Comparison of ENCODE assay signal across 11 cellular contexts in genomic region chr20:3041818-3042504, GRCh38. TPM values are rescaled to one million over a fixed set of nuclear protein-coding genes. Genes with fewer than 3 reads are reported as not detected.
DNase-seq lines count a peak whose midpoint lies in the region; ATAC-seq, FAIRE-seq and TF ChIP-seq lines count a peak whose summit lies in the region.
"Had no signal": no experiment of that assay in that cellular context is flagged by ENCODE, and none has a peak within 500 bp of the region (broad histone marks: within the 10 kb centered on the region; RNA-seq: fewer than 3 reads in every experiment).

No MANE protein-coding gene starts in this region.

- H2AFZ ChIP-seq in GM12878 (ENCODE audit: control insufficient read depth, low read depth, low read length), result no peak overlapping the region
- no peak overlapping the region for H2AFZ ChIP-seq in HepG2 (ENCODE audit: low read length)

- H3K27me3 ChIP-seq in heart left ventricle (no peaks in the 10 kb centered on the region), GM12878 (replicated peaks in 1 of 2; ENCODE audit: control insufficient read depth in 2 of 2, insufficient read depth in 2 of 2, low read length in 1 of 2) (no peaks in the 10 kb centered on the region), HepG2 (ENCODE audit: control insufficient read depth in 1 of 2, insufficient read depth in 2 of 2, low read length in 2 of 2) (no peaks in the 10 kb centered on the region; a peak in 1 of 5 replicates)
- H3K27me3 ChIP-seq: colonic mucosa had no signal

- peaks cover 0 to 39% (median 35%) of the 10 kb centered on the region in 9 donors for H3K36me3 ChIP-seq in heart left ventricle
- peaks cover 8 to 11% of the 10 kb centered on the region in 2 experiments; a peak in 3 of 4 replicates for H3K36me3 ChIP-seq in GM12878 (ENCODE audit: control insufficient read depth in 2 of 2, insufficient read depth in 2 of 2, low read length in 1 of 2)
- peaks cover 22 to 34% of the 10 kb centered on the region in 2 experiments for H3K36me3 ChIP-seq in HepG2 (replicated peaks in 1 of 2; ENCODE audit: control insufficient read depth in 1 of 2, insufficient read depth in 2 of 2, low read length in 2 of 2)

- FAIRE-seq in GM12878 (lab: Jason Lieb, UNC), result no peak
- FAIRE-seq in HepG2 (lab: Jason Lieb, UNC), result no peak

- H3K27ac Mint-ChIP-seq in type B pancreatic cell, result peak overlapping the region; percentile 89

- DNase-seq in heart left ventricle (no peak), cardiac septum (ENCODE audit: low spot score) (no peak), GM12878 (ENCODE audit: low read depth, low spot score) (no peak), HepG2 (ENCODE audit: low spot score) (no peak), type B pancreatic cell (ENCODE audit: extremely low spot score, unreplicated experiment) (no peak)
- DNase-seq: colonic mucosa, DND-41 had no signal

- H3K9ac ChIP-seq in GM12878 (ENCODE audit: control insufficient read depth, insufficient read depth, low read length) (no peak overlapping the region), HepG2 (ENCODE audit: insufficient read depth, low read depth, low read length) (no peak overlapping the region)

- WGBS in heart left ventricle, 4 donors, result 58 to 65% (median 60%) methylated on average over 13 of the region's 13 CpGs
- WGBS in GM12878 (ENCODE audit: insufficient coverage, insufficient replicate concordance, low lambda C conversion rate, missing lambda C conversion rate), result 94% methylated on average over 13 of the region's 13 CpGs
- 71% methylated on average over 13 of the region's 13 CpGs for WGBS in HepG2 (ENCODE audit: low lambda C conversion rate)

- TF ChIP-seq EP300 in GM12878 (IDR thresholded peaks at IDR 0.05; ENCODE audit: borderline replicate concordance in 1 of 2, control insufficient read depth in 1 of 2, low read depth in 2 of 2, low read length in 2 of 2) (no peak), HepG2 (IDR thresholded peaks at IDR 0.05; ENCODE audit: low read depth in 2 of 2, low read length in 2 of 2) (no peak), HepG2 (CRISPR knock-in tag; IDR thresholded peaks at IDR 0.05; ENCODE audit: borderline replicate concordance) (no peak)

- peaks cover 0 to 33% (median 20%) of the 10 kb centered on the region in 12 donors for H3K4me1 ChIP-seq in heart left ventricle
- H3K4me1 ChIP-seq in GM12878 (ENCODE audit: control insufficient read depth, insufficient read depth, low read length), result no peaks in the 10 kb centered on the region; the same call in 1 of the 2 replicates
- H3K4me1 ChIP-seq in HepG2 (ENCODE audit: insufficient read depth, low read length), result peaks cover 25% of the 10 kb centered on the region

- SMC1A ChIA-PET in GM12878 (lab: Charles Lee; ENCODE audit: uncharacterized antibody, unreplicated experiment), result interaction anchor here (0.6 kb wide), 1 partner anchor 790 kb away, joined by 3 read pairs; no protein-coding TSS in a partner anchor

- RAD21 ChIA-PET in GM12878 (lab: Charles Lee; ENCODE audit: unreplicated experiment), result no interaction called here

- TF ChIP-seq CTCF in heart left ventricle (IDR thresholded peaks at IDR 0.05) (no peak), GM12878 (IDR thresholded peaks at IDR 0.05 in 2 of 3, conservative IDR thresholded peaks at IDR 0.05 in 1 of 3; ENCODE audit: control insufficient read depth in 2 of 3, extremely low read depth in 1 of 3, insufficient read depth in 1 of 3, low read depth in 3 of 3, low read length in 3 of 3) (no peak), HepG2 (CRISPR knock-in tag; IDR thresholded peaks at IDR 0.05) (no peak), type B pancreatic cell (conservative IDR thresholded peaks at IDR 0.05) (no peak)

- H3K27ac ChIP-seq in heart left ventricle (peak overlapping the region; percentile 4 to 72 (median 64)), GM12878 (ENCODE audit: control insufficient read depth, insufficient read depth) (no peak overlapping the region), HepG2 (ENCODE audit: extremely low read length, insufficient read depth, low read length) (no peak overlapping the region)
- H3K27ac ChIP-seq: colonic mucosa had no signal

- TF ChIP-seq POLR2A in heart left ventricle (IDR thresholded peaks at IDR 0.05) (no peak), GM12878 (IDR thresholded peaks at IDR 0.05; ENCODE audit: low read depth, low read length) (0 out of 2 replicates have a peak, but pooled peaks have one; percentile 10), HepG2 (IDR thresholded peaks at IDR 0.05; ENCODE audit: insufficient read depth in 1 of 2, low read depth in 2 of 2, low read length in 2 of 2) (0 out of 4 replicates have a peak, but pooled peaks of 1 of the 2 experiments have one; percentile 19)

- TF ChIP-seq RAD21 in GM12878 (IDR thresholded peaks at IDR 0.05; ENCODE audit: insufficient read depth, low read depth, low read length) (no peak), HepG2 (CRISPR knock-in tag; IDR thresholded peaks at IDR 0.05) (no peak)

- H3K36me3 Mint-ChIP-seq in type B pancreatic cell, result peaks cover 12% of the 10 kb centered on the region

- H3K79me2 ChIP-seq in GM12878 (ENCODE audit: control insufficient read depth, insufficient read depth, low read length) (peaks cover 9% of the 10 kb centered on the region), HepG2 (ENCODE audit: insufficient read depth, low read length) (peaks cover 8% of the 10 kb centered on the region)

- H3K4me2 ChIP-seq in GM12878 (ENCODE audit: control insufficient read depth, insufficient read depth) (no peak overlapping the region), HepG2 (ENCODE audit: low read depth, low read length) (0 out of 2 replicates have a peak overlapping the region, but pooled peaks have one; percentile 14)

- H3K4me3 ChIP-seq in heart left ventricle, result peak overlapping the region in 2 of 12 donors; percentile 4 to 21
- no peak overlapping the region for H3K4me3 ChIP-seq in GM12878
- H3K4me3 ChIP-seq in HepG2 (replicated peaks in 1 of 3; ENCODE audit: insufficient read depth in 1 of 3, low read depth in 2 of 3, low read length in 3 of 3), result no peak overlapping the region
- H3K4me3 ChIP-seq: colonic mucosa had no signal

- in situ Hi-C loops in GM12878 (cut with MboI), result no loop called here
- in situ Hi-C loops in HepG2 (cut with HindIII; ENCODE audit: extremely low pct_ligation_motif_present, low pct_unique_long_range_greater_than_20kb), result no loop called here

- POLR2A ChIA-PET in GM12878 (lab: Charles Lee) (no interaction called here), HepG2 (lab: Yijun Ruan, JAX) (interaction anchor here (0.7 kb wide), 1 partner anchor 12 kb away, joined by 3 read pairs; no protein-coding TSS in a partner anchor)

- BruUV-seq in GM12878 (replicated peaks; lab: Mats Ljungman, UMichigan) (no TSS peak), HepG2 (replicated peaks; lab: Mats Ljungman, UMichigan) (no TSS peak)

- CTCF ChIA-PET in GM12878 (lab: Yijun Ruan, JAX) (no interaction called here), HepG2 (lab: Yijun Ruan, JAX; ENCODE audit: low intra/inter-chr PET ratio, low total read pairs) (no interaction called here)

- ATAC-seq in heart left ventricle (no peak), GM12878 (no peak), HepG2 (no peak), GM19328 (IDR thresholded peaks at IDR 0.05; ENCODE audit: unreplicated experiment) (no peak), HG02759 (IDR thresholded peaks at IDR 0.05; ENCODE audit: unreplicated experiment) (no peak), GM21717 (IDR thresholded peaks at IDR 0.05; ENCODE audit: unreplicated experiment) (no peak)

- H3K9me3 ChIP-seq in heart left ventricle (no peaks in the 10 kb centered on the region), GM12878 (replicated peaks; ENCODE audit: control insufficient read depth, insufficient read depth, low read length) (no peaks in the 10 kb centered on the region), HepG2 (ENCODE audit: low read length) (no peaks in the 10 kb centered on the region)
- H3K9me3 ChIP-seq: colonic mucosa had no signal

- intact Hi-C loops in heart left ventricle (cut with DNase I) (no loop called here), cardiac septum (cut with DNase I) (no loop called here), GM12878 (cut with micrococcal nuclease; ENCODE audit: unreplicated experiment) (loop anchor here (10.0 kb wide), 1 partner anchor 163 kb away; the partner anchor contains the start of genes DDRGK1 and ITPA), HepG2 (cut with micrococcal nuclease; ENCODE audit: unreplicated experiment) (loop anchor here (10.0 kb wide), 1 partner anchor 127 kb away; no protein-coding TSS in a partner anchor)

- no peaks in the 10 kb centered on the region for H3K27me3 Mint-ChIP-seq in type B pancreatic cell

- peaks cover 16% of the 10 kb centered on the region for H3K4me1 Mint-ChIP-seq in type B pancreatic cell (ENCODE audit: unreplicated experiment)

- H3K4me3 Mint-ChIP-seq in type B pancreatic cell, result peak overlapping the region; percentile 76

- H3K9me3 Mint-ChIP-seq in type B pancreatic cell, result no peaks in the 10 kb centered on the region

- no peaks in the 10 kb centered on the region; the same call in 1 of the 2 replicates for H4K20me1 ChIP-seq in GM12878 (ENCODE audit: control insufficient read depth, insufficient read depth)
- H4K20me1 ChIP-seq in HepG2 (ENCODE audit: insufficient read depth, low read length), result no peaks in the 10 kb centered on the region

RNA-seq across cellular contexts. Expression of gene GNRH2, which starts 1.5 kb away (rescaled TPM):
- under 1 TPM in 1 of 9 donors, not detected in 8; 0.48 TPM for total RNA-seq in heart left ventricle
- polyA plus RNA-seq in heart left ventricle, result not detected
- not detected for total RNA-seq in cardiac septum
- total RNA-seq in GM12878 (2013; cell fraction: nucleolus; rRNA removed), result 3.3 and 3.9 TPM in 2 replicates
- not detected in 2 replicates for total RNA-seq in GM12878 (2014; rRNA removed)
- not detected in 2 replicates for total RNA-seq in GM12878 (2014; rRNA removed; fragmentation: Illumina TruSeq; extraction: Trizol)
- total RNA-seq in GM12878 (2021), result 0.64 and 0.85 TPM in 2 replicates
- polyA plus RNA-seq in GM12878 (2011; ENCODE audit: low read depth), result not detected
- polyA plus RNA-seq in GM12878 (2011; rRNA removed), result 0.31 TPM in 1 of 2 replicates, not detected in the other
- polyA plus RNA-seq in GM12878 (2011; cell fraction: cytosol; rRNA removed), result 0.10 and 0.25 TPM in 2 replicates
- polyA plus RNA-seq in GM12878 (2011; cell fraction: nucleus; rRNA removed), result 1.2 and 2.1 TPM in 2 replicates
- not detected in 2 replicates for polyA plus RNA-seq in GM12878 (2012)
- polyA plus RNA-seq in GM12878 (2014; fragmentation: Illumina TruSeq; extraction: Trizol), result not detected in 2 replicates
- polyA plus RNA-seq in GM12878 (2014; fragmentation: Nextera tagmentation; extraction: Ambion mirVana), result not detected
- polyA plus RNA-seq in GM12878 (2014; rRNA removed), result 0.12 and 0.15 TPM in 2 replicates
- not detected for polyA plus RNA-seq in GM12878 (2016; fragmentation: Nextera tagmentation; extraction: Ambion mirVana)
- polyA minus RNA-seq in GM12878 (2011; rRNA and poly(A)+ RNA removed), result 0.80 and 1.1 TPM in 2 replicates
- not detected in 2 replicates for polyA minus RNA-seq in GM12878 (2011; cell fraction: cytosol; rRNA and poly(A)+ RNA removed)
- polyA minus RNA-seq in GM12878 (2011; cell fraction: nucleus; rRNA and poly(A)+ RNA removed), result 1.6 and 4.0 TPM in 2 replicates
- total RNA-seq in HepG2 (2016; rRNA removed; fragmentation: Illumina TruSeq; extraction: Trizol), result not detected in 2 replicates
- total RNA-seq in HepG2 (2016; cell fraction: cytosol; rRNA removed; fragmentation: Illumina TruSeq; extraction: Trizol; ENCODE audit: low read depth), result not detected in 2 replicates
- 0.22 TPM in 1 of 2 replicates, not detected in the other for total RNA-seq in HepG2 (2016; cell fraction: insoluble cytoplasmic fraction; rRNA removed; fragmentation: Illumina TruSeq; extraction: Trizol)
- total RNA-seq in HepG2 (2016; cell fraction: membrane; rRNA removed; fragmentation: Illumina TruSeq; extraction: Trizol), result not detected in 2 replicates
- 0.72 and 1.5 TPM in 2 replicates for total RNA-seq in HepG2 (2016; cell fraction: nucleus; rRNA removed; fragmentation: Illumina TruSeq; extraction: Trizol)
- polyA plus RNA-seq in HepG2 (2011; rRNA removed), result 0.22 and 0.28 TPM in 2 replicates
- polyA plus RNA-seq in HepG2 (2011; cell fraction: cytosol; rRNA removed), result not detected in 2 replicates
- 2.9 and 3.0 TPM in 2 replicates for polyA plus RNA-seq in HepG2 (2011; cell fraction: nucleus; rRNA removed)
- 0.37 TPM in 1 of 2 replicates, not detected in the other for polyA plus RNA-seq in HepG2 (2012)
- polyA plus RNA-seq in HepG2 (2016; cell fraction: cytosol; fragmentation: Illumina TruSeq; extraction: Trizol; ENCODE audit: low read depth), result not detected in 2 replicates
- polyA plus RNA-seq in HepG2 (2016; cell fraction: insoluble cytoplasmic fraction; fragmentation: Illumina TruSeq; extraction: Trizol; ENCODE audit: low read depth), result not detected in 2 replicates
- not detected in 2 replicates for polyA plus RNA-seq in HepG2 (2016; cell fraction: membrane; fragmentation: Illumina TruSeq; extraction: Trizol; ENCODE audit: low read depth)
- polyA plus RNA-seq in HepG2 (2016; cell fraction: nucleus; fragmentation: Illumina TruSeq; extraction: Trizol; ENCODE audit: insufficient read depth, low read depth), result 0.96 and 1.2 TPM in 2 replicates
- polyA minus RNA-seq in HepG2 (2011; rRNA and poly(A)+ RNA removed; ENCODE audit: low replicate concordance), result 0.21 and 1.1 TPM in 2 replicates
- not detected in 2 replicates for polyA minus RNA-seq in HepG2 (2011; cell fraction: cytosol; rRNA and poly(A)+ RNA removed)
- polyA minus RNA-seq in HepG2 (2011; cell fraction: nucleus; rRNA and poly(A)+ RNA removed), result 5.0 and 7.0 TPM in 2 replicates
- total RNA-seq in type B pancreatic cell (ENCODE audit: low replicate concordance), result 0.99 and 2.3 TPM in 2 replicates
- total RNA-seq: colonic mucosa had no signal

RNA-seq across cellular contexts. Expression of gene MRPS26, which starts 3.9 kb away (rescaled TPM):
- 10 to 100 TPM; 36.5 to 83.4 (median 50.9) TPM for total RNA-seq in heart left ventricle
- polyA plus RNA-seq in heart left ventricle, result 100 to 1,000 TPM in 1 of 2 donors, 10 to 100 TPM in 1; 98.8 to 111 TPM
- total RNA-seq in cardiac septum, result 43.0 TPM
- 5.5 and 5.7 TPM in 2 replicates for total RNA-seq in GM12878 (2013; cell fraction: nucleolus; rRNA removed)
- total RNA-seq in GM12878 (2014; rRNA removed), result 52.0 and 58.7 TPM in 2 replicates
- total RNA-seq in GM12878 (2014; rRNA removed; fragmentation: Illumina TruSeq; extraction: Trizol), result 23.4 and 25.8 TPM in 2 replicates
- 51.5 and 56.7 TPM in 2 replicates for total RNA-seq in GM12878 (2021)
- 12.5 TPM for polyA plus RNA-seq in GM12878 (2011; ENCODE audit: low read depth)
- polyA plus RNA-seq in GM12878 (2011; rRNA removed), result 25.0 and 36.3 TPM in 2 replicates
- polyA plus RNA-seq in GM12878 (2011; cell fraction: cytosol; rRNA removed), result 51.2 and 87.8 TPM in 2 replicates
- 28.4 and 31.8 TPM in 2 replicates for polyA plus RNA-seq in GM12878 (2011; cell fraction: nucleus; rRNA removed)
- polyA plus RNA-seq in GM12878 (2012), result 30.4 and 30.8 TPM in 2 replicates
- 9.9 and 18.8 TPM in 2 replicates for polyA plus RNA-seq in GM12878 (2014; fragmentation: Illumina TruSeq; extraction: Trizol)
- 1 to 10 TPM; 3.9 to 9.3 TPM for polyA plus RNA-seq in GM12878 (2014; fragmentation: Nextera tagmentation; extraction: Ambion mirVana)
- 60.9 and 69.4 TPM in 2 replicates for polyA plus RNA-seq in GM12878 (2014; rRNA removed)
- polyA plus RNA-seq in GM12878 (2016; fragmentation: Nextera tagmentation; extraction: Ambion mirVana), result 10 to 100 TPM; 80.7 to 95.3 TPM
- 10.8 and 18.2 TPM in 2 replicates for polyA minus RNA-seq in GM12878 (2011; rRNA and poly(A)+ RNA removed)
- polyA minus RNA-seq in GM12878 (2011; cell fraction: cytosol; rRNA and poly(A)+ RNA removed), result 12.6 and 13.6 TPM in 2 replicates
- 5.0 and 7.9 TPM in 2 replicates for polyA minus RNA-seq in GM12878 (2011; cell fraction: nucleus; rRNA and poly(A)+ RNA removed)
- 187 and 201 TPM in 2 replicates for total RNA-seq in HepG2 (2016; rRNA removed; fragmentation: Illumina TruSeq; extraction: Trizol)
- 73.7 and 85.4 TPM in 2 replicates for total RNA-seq in HepG2 (2016; cell fraction: cytosol; rRNA removed; fragmentation: Illumina TruSeq; extraction: Trizol; ENCODE audit: low read depth)
- 186 and 201 TPM in 2 replicates for total RNA-seq in HepG2 (2016; cell fraction: insoluble cytoplasmic fraction; rRNA removed; fragmentation: Illumina TruSeq; extraction: Trizol)
- 110 and 125 TPM in 2 replicates for total RNA-seq in HepG2 (2016; cell fraction: membrane; rRNA removed; fragmentation: Illumina TruSeq; extraction: Trizol)
- total RNA-seq in HepG2 (2016; cell fraction: nucleus; rRNA removed; fragmentation: Illumina TruSeq; extraction: Trizol), result 63.7 and 71.2 TPM in 2 replicates
- polyA plus RNA-seq in HepG2 (2011; rRNA removed), result 89.8 and 96.6 TPM in 2 replicates
- polyA plus RNA-seq in HepG2 (2011; cell fraction: cytosol; rRNA removed), result 91.9 and 140 TPM in 2 replicates
- 52.3 and 57.4 TPM in 2 replicates for polyA plus RNA-seq in HepG2 (2011; cell fraction: nucleus; rRNA removed)
- 67.7 and 77.8 TPM in 2 replicates for polyA plus RNA-seq in HepG2 (2012)
- polyA plus RNA-seq in HepG2 (2016; cell fraction: cytosol; fragmentation: Illumina TruSeq; extraction: Trizol; ENCODE audit: low read depth), result 65.7 and 79.0 TPM in 2 replicates
- polyA plus RNA-seq in HepG2 (2016; cell fraction: insoluble cytoplasmic fraction; fragmentation: Illumina TruSeq; extraction: Trizol; ENCODE audit: low read depth), result 195 and 204 TPM in 2 replicates
- 80.8 and 93.5 TPM in 2 replicates for polyA plus RNA-seq in HepG2 (2016; cell fraction: membrane; fragmentation: Illumina TruSeq; extraction: Trizol; ENCODE audit: low read depth)
- polyA plus RNA-seq in HepG2 (2016; cell fraction: nucleus; fragmentation: Illumina TruSeq; extraction: Trizol; ENCODE audit: insufficient read depth, low read depth), result 120 and 125 TPM in 2 replicates
- polyA minus RNA-seq in HepG2 (2011; rRNA and poly(A)+ RNA removed; ENCODE audit: low replicate concordance), result 22.4 and 55.0 TPM in 2 replicates
- polyA minus RNA-seq in HepG2 (2011; cell fraction: cytosol; rRNA and poly(A)+ RNA removed), result 24.7 and 35.9 TPM in 2 replicates
- 13.3 and 16.5 TPM in 2 replicates for polyA minus RNA-seq in HepG2 (2011; cell fraction: nucleus; rRNA and poly(A)+ RNA removed)
- 59.0 and 67.3 TPM in 2 replicates for total RNA-seq in type B pancreatic cell (ENCODE audit: low replicate concordance)

RNA-seq across cellular contexts. Expression of gene OXT, which starts 29.5 kb away (rescaled TPM):
- under 1 TPM in 1 of 9 donors, not detected in 8; 0.67 TPM for total RNA-seq in heart left ventricle
- not detected for polyA plus RNA-seq in heart left ventricle
- not detected for total RNA-seq in cardiac septum
- total RNA-seq in GM12878 (2013; cell fraction: nucleolus; rRNA removed), result not detected in 2 replicates
- not detected in 2 replicates for total RNA-seq in GM12878 (2014; rRNA removed)
- total RNA-seq in GM12878 (2014; rRNA removed; fragmentation: Illumina TruSeq; extraction: Trizol), result not detected in 2 replicates
- total RNA-seq in GM12878 (2021), result not detected in 2 replicates
- not detected for polyA plus RNA-seq in GM12878 (2011; ENCODE audit: low read depth)
- not detected in 2 replicates for polyA plus RNA-seq in GM12878 (2011; rRNA removed)
- not detected in 2 replicates for polyA plus RNA-seq in GM12878 (2011; cell fraction: cytosol; rRNA removed)
- not detected in 2 replicates for polyA plus RNA-seq in GM12878 (2011; cell fraction: nucleus; rRNA removed)
- not detected in 2 replicates for polyA plus RNA-seq in GM12878 (2012)
- not detected in 2 replicates for polyA plus RNA-seq in GM12878 (2014; fragmentation: Illumina TruSeq; extraction: Trizol)
- not detected for polyA plus RNA-seq in GM12878 (2014; fragmentation: Nextera tagmentation; extraction: Ambion mirVana)
- polyA plus RNA-seq in GM12878 (2014; rRNA removed), result not detected in 2 replicates
- not detected for polyA plus RNA-seq in GM12878 (2016; fragmentation: Nextera tagmentation; extraction: Ambion mirVana)
- polyA minus RNA-seq in GM12878 (2011; rRNA and poly(A)+ RNA removed), result not detected in 2 replicates
- not detected in 2 replicates for polyA minus RNA-seq in GM12878 (2011; cell fraction: cytosol; rRNA and poly(A)+ RNA removed)
- not detected in 2 replicates for polyA minus RNA-seq in GM12878 (2011; cell fraction: nucleus; rRNA and poly(A)+ RNA removed)
- not detected in 2 replicates for total RNA-seq in HepG2 (2016; rRNA removed; fragmentation: Illumina TruSeq; extraction: Trizol)
- not detected in 2 replicates for total RNA-seq in HepG2 (2016; cell fraction: cytosol; rRNA removed; fragmentation: Illumina TruSeq; extraction: Trizol; ENCODE audit: low read depth)
- not detected in 2 replicates for total RNA-seq in HepG2 (2016; cell fraction: insoluble cytoplasmic fraction; rRNA removed; fragmentation: Illumina TruSeq; extraction: Trizol)
- total RNA-seq in HepG2 (2016; cell fraction: membrane; rRNA removed; fragmentation: Illumina TruSeq; extraction: Trizol), result not detected in 2 replicates
- not detected in 2 replicates for total RNA-seq in HepG2 (2016; cell fraction: nucleus; rRNA removed; fragmentation: Illumina TruSeq; extraction: Trizol)
- polyA plus RNA-seq in HepG2 (2011; rRNA removed), result not detected in 2 replicates
- not detected in 2 replicates for polyA plus RNA-seq in HepG2 (2011; cell fraction: cytosol; rRNA removed)
- not detected in 2 replicates for polyA plus RNA-seq in HepG2 (2011; cell fraction: nucleus; rRNA removed)
- polyA plus RNA-seq in HepG2 (2012), result not detected in 2 replicates
- not detected in 2 replicates for polyA plus RNA-seq in HepG2 (2016; cell fraction: cytosol; fragmentation: Illumina TruSeq; extraction: Trizol; ENCODE audit: low read depth)
- not detected in 2 replicates for polyA plus RNA-seq in HepG2 (2016; cell fraction: insoluble cytoplasmic fraction; fragmentation: Illumina TruSeq; extraction: Trizol; ENCODE audit: low read depth)
- not detected in 2 replicates for polyA plus RNA-seq in HepG2 (2016; cell fraction: membrane; fragmentation: Illumina TruSeq; extraction: Trizol; ENCODE audit: low read depth)
- not detected in 2 replicates for polyA plus RNA-seq in HepG2 (2016; cell fraction: nucleus; fragmentation: Illumina TruSeq; extraction: Trizol; ENCODE audit: insufficient read depth, low read depth)
- not detected in 2 replicates for polyA minus RNA-seq in HepG2 (2011; rRNA and poly(A)+ RNA removed; ENCODE audit: low replicate concordance)
- polyA minus RNA-seq in HepG2 (2011; cell fraction: cytosol; rRNA and poly(A)+ RNA removed), result not detected in 2 replicates
- not detected in 2 replicates for polyA minus RNA-seq in HepG2 (2011; cell fraction: nucleus; rRNA and poly(A)+ RNA removed)
- total RNA-seq in type B pancreatic cell (ENCODE audit: low replicate concordance), result 1.2 TPM in 1 of 2 replicates, not detected in the other
- total RNA-seq: colonic mucosa, posterior vena cava had no signal

RNA-seq across cellular contexts. Expression of gene AVP, which starts 42.6 kb away (rescaled TPM):
- not detected for total RNA-seq in heart left ventricle
- not detected for polyA plus RNA-seq in heart left ventricle
- not detected for total RNA-seq in cardiac septum
- not detected in 2 replicates for total RNA-seq in GM12878 (2013; cell fraction: nucleolus; rRNA removed)
- total RNA-seq in GM12878 (2014; rRNA removed), result not detected in 2 replicates
- total RNA-seq in GM12878 (2014; rRNA removed; fragmentation: Illumina TruSeq; extraction: Trizol), result not detected in 2 replicates
- not detected in 2 replicates for total RNA-seq in GM12878 (2021)
- polyA plus RNA-seq in GM12878 (2011; ENCODE audit: low read depth), result not detected
- not detected in 2 replicates for polyA plus RNA-seq in GM12878 (2011; rRNA removed)
- polyA plus RNA-seq in GM12878 (2011; cell fraction: cytosol; rRNA removed), result not detected in 2 replicates
- not detected in 2 replicates for polyA plus RNA-seq in GM12878 (2011; cell fraction: nucleus; rRNA removed)
- polyA plus RNA-seq in GM12878 (2012), result not detected in 2 replicates
- not detected in 2 replicates for polyA plus RNA-seq in GM12878 (2014; fragmentation: Illumina TruSeq; extraction: Trizol)
- not detected for polyA plus RNA-seq in GM12878 (2014; fragmentation: Nextera tagmentation; extraction: Ambion mirVana)
- polyA plus RNA-seq in GM12878 (2014; rRNA removed), result not detected in 2 replicates
- polyA plus RNA-seq in GM12878 (2016; fragmentation: Nextera tagmentation; extraction: Ambion mirVana), result not detected
- not detected in 2 replicates for polyA minus RNA-seq in GM12878 (2011; rRNA and poly(A)+ RNA removed)
- polyA minus RNA-seq in GM12878 (2011; cell fraction: cytosol; rRNA and poly(A)+ RNA removed), result not detected in 2 replicates
- not detected in 2 replicates for polyA minus RNA-seq in GM12878 (2011; cell fraction: nucleus; rRNA and poly(A)+ RNA removed)
- not detected in 2 replicates for total RNA-seq in HepG2 (2016; rRNA removed; fragmentation: Illumina TruSeq; extraction: Trizol)
- total RNA-seq in HepG2 (2016; cell fraction: cytosol; rRNA removed; fragmentation: Illumina TruSeq; extraction: Trizol; ENCODE audit: low read depth), result not detected in 2 replicates
- total RNA-seq in HepG2 (2016; cell fraction: insoluble cytoplasmic fraction; rRNA removed; fragmentation: Illumina TruSeq; extraction: Trizol), result not detected in 2 replicates
- not detected in 2 replicates for total RNA-seq in HepG2 (2016; cell fraction: membrane; rRNA removed; fragmentation: Illumina TruSeq; extraction: Trizol)
- not detected in 2 replicates for total RNA-seq in HepG2 (2016; cell fraction: nucleus; rRNA removed; fragmentation: Illumina TruSeq; extraction: Trizol)
- polyA plus RNA-seq in HepG2 (2011; rRNA removed), result 0.12 and 0.21 TPM in 2 replicates
- polyA plus RNA-seq in HepG2 (2011; cell fraction: cytosol; rRNA removed), result 0.22 and 0.74 TPM in 2 replicates
- 0.37 and 0.38 TPM in 2 replicates for polyA plus RNA-seq in HepG2 (2011; cell fraction: nucleus; rRNA removed)
- polyA plus RNA-seq in HepG2 (2012), result not detected in 2 replicates
- polyA plus RNA-seq in HepG2 (2016; cell fraction: cytosol; fragmentation: Illumina TruSeq; extraction: Trizol; ENCODE audit: low read depth), result not detected in 2 replicates
- not detected in 2 replicates for polyA plus RNA-seq in HepG2 (2016; cell fraction: insoluble cytoplasmic fraction; fragmentation: Illumina TruSeq; extraction: Trizol; ENCODE audit: low read depth)
- polyA plus RNA-seq in HepG2 (2016; cell fraction: membrane; fragmentation: Illumina TruSeq; extraction: Trizol; ENCODE audit: low read depth), result not detected in 2 replicates
- not detected in 2 replicates for polyA plus RNA-seq in HepG2 (2016; cell fraction: nucleus; fragmentation: Illumina TruSeq; extraction: Trizol; ENCODE audit: insufficient read depth, low read depth)
- polyA minus RNA-seq in HepG2 (2011; rRNA and poly(A)+ RNA removed; ENCODE audit: low replicate concordance), result not detected in 2 replicates
- not detected in 2 replicates for polyA minus RNA-seq in HepG2 (2011; cell fraction: cytosol; rRNA and poly(A)+ RNA removed)
- not detected in 2 replicates for polyA minus RNA-seq in HepG2 (2011; cell fraction: nucleus; rRNA and poly(A)+ RNA removed)
- total RNA-seq in type B pancreatic cell (ENCODE audit: low replicate concordance), result not detected in 2 replicates
- total RNA-seq: colonic mucosa, posterior vena cava had no signal

Comparison
In these comparisons a context has a peak if more than half of its experiments do, and no peak if none do; other contexts are left out.
1. H3K27ac ChIP-seq: peak in heart left ventricle (12 of 12); none in GM12878 (single experiment) and HepG2 (single experiment).
2. intact Hi-C loops: an anchor here in GM12878 (10.0 kb wide) and HepG2 (10.0 kb wide); none called in heart left ventricle and cardiac septum.